ENCODE assay signal across 1 cellular context in genomic region chr2:136081582-136082210, GRCh38.
TF ChIP-seq lines count a peak whose summit lies in the region.

No MANE protein-coding gene starts in this region.

TF ChIP-seq in GM12878, 131 proteins besides CTCF, POLR2A, EP300 and RAD21:
- TF ChIP-seq IRF4 (IDR thresholded peaks at IDR 0.05; ENCODE audit: low read depth, low read length) (no peak), SREBF2 (IDR thresholded peaks at IDR 0.05; ENCODE audit: low read length) (no peak), NFXL1 (IDR thresholded peaks at IDR 0.05; ENCODE audit: borderline replicate concordance) (no peak), BCL11A (IDR thresholded peaks at IDR 0.05; ENCODE audit: low read depth, low read length) (no peak), ESRRA (IDR thresholded peaks at IDR 0.05; ENCODE audit: low read length) (no peak), SMARCA5 (IDR thresholded peaks at IDR 0.05) (no peak)
